In genomic region chr15:41115652-41116115, GRCh38 we compare ENCODE assay signal across 8 cellular contexts. TPM values are rescaled to one million over a fixed set of nuclear protein-coding genes. Genes with fewer than 3 reads are reported as not detected.
DNase-seq lines count a peak whose midpoint lies in the region; ATAC-seq and TF ChIP-seq lines count a peak whose summit lies in the region.

No MANE protein-coding gene starts in this region.

- H3K27me3 ChIP-seq in CD8-positive, alpha-beta memory T cell (ENCODE audit: insufficient read depth, low read length, poor library complexity, severe bottlenecking) = no peaks in the 10 kb centered on the region
- no peaks in the 10 kb centered on the region for H3K27me3 ChIP-seq in sigmoid colon

- no peaks in the 10 kb centered on the region for H3K36me3 ChIP-seq in CD8-positive, alpha-beta memory T cell (ENCODE audit: insufficient read depth, low read length)
- no peaks in the 10 kb centered on the region for H3K36me3 ChIP-seq in sigmoid colon

- DNase-seq in CD8-positive, alpha-beta memory T cell = peak in 4 of 5 donors; percentile 62 to 85 (median 70)
- DNase-seq in HPDE6-E6E7 (ENCODE audit: extremely low spot score) (peak; percentile 23), T-cell (peak in 32 of 34 experiments; percentile 38 to 79 (median 66)), amniotic epithelial cell (ENCODE audit: low read depth) (peak; percentile 47), hypothalamus (lab: John Stamatoyannopoulos, UW) (peak in 45 of 51 donors; percentile 8 to 74 (median 47)), sigmoid colon (no peak), D341Med (ENCODE audit: low spot score) (no peak)

- peak overlapping the region; percentile 92 to 100 (median 98) for H3K4me3 Mint-ChIP-seq in CD8-positive, alpha-beta memory T cell
- peak overlapping the region; percentile 92 to 98 (median 93) for H3K4me3 Mint-ChIP-seq in T-cell

- 0% methylated on average over 46 of the region's 46 CpGs for WGBS in sigmoid colon, 2 donors

- CTCF ChIA-PET in CD8-positive, alpha-beta memory T cell (lab: Charles Lee) = interaction anchor here (0.5 to 1.5 kb wide), 4 partner anchors 10 to 222 kb away, joined by 3 to 5 read pairs (median 4); partner anchors contain the start of genes CHP1 and VPS18
- CTCF ChIA-PET in T-cell (lab: Charles Lee) = interaction anchor here in 1 of 2 donors (0.6 kb wide), 1 partner anchor 298 kb away, joined by 4 read pairs; no protein-coding TSS in a partner anchor

- intact Hi-C loops in sigmoid colon (cut with DNase I) = loop anchor here (1.0 to 10.0 kb wide), 4 partner anchors 116 to 217 kb away; partner anchors contain the start of genes CHP1, NUSAP1 and OIP5

- H3K27ac ChIP-seq in CD8-positive, alpha-beta memory T cell (ENCODE audit: low read depth, low read length) = peak overlapping the region; percentile 91
- peak overlapping the region; percentile 96 to 100 (median 100) for H3K27ac ChIP-seq in sigmoid colon

- H3K27me3 Mint-ChIP-seq in CD8-positive, alpha-beta memory T cell = peaks cover 0 to 3% of the 10 kb centered on the region in 2 donors
- no peaks in the 10 kb centered on the region for H3K27me3 Mint-ChIP-seq in T-cell

- peak overlapping the region; percentile 92 to 100 (median 98) for H3K27ac Mint-ChIP-seq in CD8-positive, alpha-beta memory T cell
- H3K27ac Mint-ChIP-seq in T-cell = peak overlapping the region; percentile 90 to 96

- POLR2A ChIA-PET in CD8-positive, alpha-beta memory T cell (lab: Charles Lee) = interaction anchor here (1.0 to 1.6 kb wide), 5 partner anchors 116 to 222 kb away, joined by 3 to 6 read pairs (median 3); partner anchors contain the start of genes NUSAP1, OIP5 and VPS18
- POLR2A ChIA-PET in T-cell (lab: Charles Lee) = interaction anchor here in 1 of 2 donors (0.8 kb wide), 1 partner anchor 548 kb away, joined by 4 read pairs; no protein-coding TSS in a partner anchor

- peak overlapping the region; percentile 90 for H3K4me3 ChIP-seq in CD8-positive, alpha-beta memory T cell (ENCODE audit: low read length)
- peak overlapping the region; percentile 89 to 100 (median 96) for H3K4me3 ChIP-seq in sigmoid colon

- no peak for TF ChIP-seq CTCF in sigmoid colon (IDR thresholded peaks at IDR 0.05)

- H3K4me1 ChIP-seq in CD8-positive, alpha-beta memory T cell (ENCODE audit: insufficient read depth, low read length) = peaks cover 18% of the 10 kb centered on the region
- peaks cover 0 to 18% (median 8%) of the 10 kb centered on the region in 4 donors for H3K4me1 ChIP-seq in sigmoid colon

- H3K4me1 Mint-ChIP-seq in CD8-positive, alpha-beta memory T cell = peaks cover 23 to 47% (median 34%) of the 10 kb centered on the region in 3 donors
- peaks cover 27 to 32% (median 28%) of the 10 kb centered on the region in 3 donors for H3K4me1 Mint-ChIP-seq in T-cell

- ATAC-seq in GM19463 (IDR thresholded peaks at IDR 0.05; ENCODE audit: unreplicated experiment) (peak; percentile 44), T-cell (replicated peaks in 1 of 4) (peak; percentile 58 to 69 (median 62))

- TF ChIP-seq EP300 in sigmoid colon (IDR thresholded peaks at IDR 0.05) = no peak

- no peak for TF ChIP-seq POLR2A in sigmoid colon (IDR thresholded peaks at IDR 0.05)

- no peaks in the 10 kb centered on the region for H3K9me3 Mint-ChIP-seq in CD8-positive, alpha-beta memory T cell
- H3K9me3 Mint-ChIP-seq in T-cell = no peaks in the 10 kb centered on the region

- no peaks in the 10 kb centered on the region for H3K9me3 ChIP-seq in CD8-positive, alpha-beta memory T cell (ENCODE audit: low read length)
- no peaks in the 10 kb centered on the region for H3K9me3 ChIP-seq in sigmoid colon

- peaks cover 2 to 21% (median 2%) of the 10 kb centered on the region in 3 donors for H3K36me3 Mint-ChIP-seq in CD8-positive, alpha-beta memory T cell
- H3K36me3 Mint-ChIP-seq in T-cell = no peaks in the 10 kb centered on the region

RNA-seq across cellular contexts. Expression of gene INO80, which starts 0.4 kb away (rescaled TPM):
- 10 to 100 TPM; 26.3 to 29.2 TPM for total RNA-seq in CD8-positive, alpha-beta memory T cell
- polyA plus RNA-seq in CD8-positive, alpha-beta memory T cell = 7.2 TPM
- total RNA-seq in T-cell = 10 to 100 TPM; 31.3 to 34.7 (median 33.7) TPM
- total RNA-seq in sigmoid colon = 10 to 100 TPM; 17.1 to 36.6 (median 19.4) TPM
- polyA plus RNA-seq in sigmoid colon = 10 to 100 TPM in 1 of 3 donors, 1 to 10 TPM in 2; 7.2 to 17.9 (median 7.9) TPM

Comparison
In these comparisons a context has a peak if more than half of its experiments do, and no peak if none do; other contexts are left out.
1. DNase-seq: peak in CD8-positive, alpha-beta memory T cell (4 of 5), HPDE6-E6E7 (single experiment), T-cell (32 of 34), amniotic epithelial cell (single experiment) and hypothalamus (45 of 51); none in sigmoid colon (single experiment) and D341Med (single experiment).